1 cellular context compared by ENCODE assay signal in the genomic region with DNA sequence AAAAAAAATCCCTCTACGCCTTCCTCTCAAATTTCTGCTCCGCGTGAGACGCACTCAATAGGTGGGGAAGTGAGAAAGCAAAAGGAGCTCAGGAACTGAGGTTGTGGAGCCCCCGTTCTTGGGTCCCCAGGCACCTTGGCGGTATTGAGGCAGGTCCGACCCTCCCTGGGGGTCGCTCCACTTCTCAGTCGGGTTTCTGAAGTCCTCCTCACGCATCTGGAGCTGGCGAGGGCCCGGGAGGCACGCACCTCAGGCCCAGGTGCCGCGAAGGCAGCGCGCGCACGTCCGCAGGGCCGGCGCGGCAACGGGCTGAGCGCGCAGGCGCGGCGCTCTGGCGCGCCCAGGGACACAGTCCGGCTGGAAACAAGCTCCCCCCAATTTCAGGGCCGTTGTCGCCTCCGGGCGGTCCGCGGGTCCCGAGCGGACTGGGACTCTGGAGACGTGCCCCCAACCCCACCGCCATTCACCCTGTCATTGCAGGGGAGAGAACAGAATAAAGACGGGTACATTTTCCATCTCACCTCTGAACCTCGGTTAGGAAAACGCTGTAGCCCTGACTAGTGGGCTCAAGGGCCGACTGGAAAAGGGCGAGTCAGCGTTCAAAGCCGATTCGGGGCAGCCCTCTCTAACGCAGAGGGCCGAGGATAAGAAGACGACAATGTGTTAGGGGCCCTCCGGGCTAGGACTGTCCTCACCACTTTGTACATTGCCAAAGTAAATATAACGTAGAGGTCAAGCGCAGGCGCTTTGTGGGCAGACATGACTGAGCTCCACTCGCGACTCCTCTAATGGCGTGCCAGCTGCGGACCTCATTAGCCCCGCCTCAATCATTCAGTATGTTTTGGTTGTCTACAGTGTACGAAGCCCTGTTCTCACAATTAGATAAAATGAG.
TF ChIP-seq lines count a peak whose summit lies in the region.

Gene ZNF770, minus strand, starts transcription at position 306 of the 892 bp plus-strand sequence. CDS start 4,853 bp downstream, outside the sequence.

TF ChIP-seq in K562, 482 proteins besides CTCF, POLR2A, EP300 and RAD21 (continued from another document and continues in another):
- TF ChIP-seq POLR2H (tag; IDR thresholded peaks at IDR 0.05; ENCODE audit: low read depth), result peak; percentile 74
- 0 out of 2 replicates have a peak, but pooled peaks have one; percentile 41 for TF ChIP-seq ZFP91 (CRISPR knock-in tag; IDR thresholded peaks at IDR 0.05)
- TF ChIP-seq NR4A1 (CRISPR knock-in tag; IDR thresholded peaks at IDR 0.05), result no peak
- TF ChIP-seq NR4A1 (tag; IDR thresholded peaks at IDR 0.05), result peak; percentile 86; the same call in 1 of the 2 replicates
- TF ChIP-seq, protein P1, sequence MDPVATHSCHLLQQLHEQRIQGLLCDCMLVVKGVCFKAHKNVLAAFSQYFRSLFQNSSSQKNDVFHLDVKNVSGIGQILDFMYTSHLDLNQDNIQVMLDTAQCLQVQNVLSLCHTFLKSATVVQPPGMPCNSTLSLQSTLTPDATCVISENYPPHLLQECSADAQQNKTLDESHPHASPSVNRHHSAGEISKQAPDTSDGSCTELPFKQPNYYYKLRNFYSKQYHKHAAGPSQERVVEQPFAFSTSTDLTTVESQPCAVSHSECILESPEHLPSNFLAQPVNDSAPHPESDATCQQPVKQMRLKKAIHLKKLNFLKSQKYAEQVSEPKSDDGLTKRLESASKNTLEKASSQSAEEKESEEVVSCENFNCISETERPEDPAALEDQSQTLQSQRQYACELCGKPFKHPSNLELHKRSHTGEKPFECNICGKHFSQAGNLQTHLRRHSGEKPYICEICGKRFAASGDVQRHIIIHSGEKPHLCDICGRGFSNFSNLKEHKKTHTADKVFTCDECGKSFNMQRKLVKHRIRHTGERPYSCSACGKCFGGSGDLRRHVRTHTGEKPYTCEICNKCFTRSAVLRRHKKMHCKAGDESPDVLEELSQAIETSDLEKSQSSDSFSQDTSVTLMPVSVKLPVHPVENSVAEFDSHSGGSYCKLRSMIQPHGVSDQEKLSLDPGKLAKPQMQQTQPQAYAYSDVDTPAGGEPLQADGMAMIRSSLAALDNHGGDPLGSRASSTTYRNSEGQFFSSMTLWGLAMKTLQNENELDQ (CRISPR knock-in tag; IDR thresholded peaks at IDR 0.05; ENCODE audit: borderline replicate concordance), result no peak
- TF ChIP-seq ZFX (CRISPR knock-in tag; IDR thresholded peaks at IDR 0.05), result peak; percentile 90
- no peak for TF ChIP-seq BMI1 (IDR thresholded peaks at IDR 0.05; ENCODE audit: low read length)
- peak; percentile 81; the same call in 1 of the 2 replicates for TF ChIP-seq DMBX1 (CRISPR knock-in tag; IDR thresholded peaks at IDR 0.05; ENCODE audit: borderline replicate concordance)
- TF ChIP-seq KAT7 (CRISPR knock-in tag; IDR thresholded peaks at IDR 0.05; ENCODE audit: borderline replicate concordance), result peak; percentile 98
- peak in 1 of 2 experiments; percentile 64; a peak in 2 of 4 replicates for TF ChIP-seq FOXA3 (CRISPR knock-in tag; conservative IDR thresholded peaks at IDR 0.05 in 1 of 2, IDR thresholded peaks at IDR 0.05 in 1 of 2)
- TF ChIP-seq ZNF76 (CRISPR knock-in tag; IDR thresholded peaks at IDR 0.05; ENCODE audit: borderline replicate concordance), result 0 out of 2 replicates have a peak, but pooled peaks have one; percentile 36
- TF ChIP-seq NFYB (IDR thresholded peaks at IDR 0.05; ENCODE audit: extremely low read depth, insufficient read length), result no peak
- peak; percentile 64; the same call in 1 of the 2 replicates for TF ChIP-seq ZHX1 (conservative IDR thresholded peaks at IDR 0.05; ENCODE audit: low read length)
- peak; percentile 29; the same call in 1 of the 2 replicates for TF ChIP-seq SMARCE1 (IDR thresholded peaks at IDR 0.05)
- peak; percentile 33; the same call in 1 of the 2 replicates for TF ChIP-seq ZC3H4 (CRISPR knock-in tag; IDR thresholded peaks at IDR 0.05; ENCODE audit: borderline replicate concordance)
- 0 out of 2 replicates have a peak, but pooled peaks have one; percentile 29 for TF ChIP-seq LEF1 (IDR thresholded peaks at IDR 0.05)
- TF ChIP-seq CREBBP (IDR thresholded peaks at IDR 0.05; ENCODE audit: low read depth, low read length), result no peak
- TF ChIP-seq ELF4 (CRISPR knock-in tag; IDR thresholded peaks at IDR 0.05), result 0 out of 2 replicates have a peak, but pooled peaks have one; percentile 11
- 0 out of 2 replicates have a peak, but pooled peaks have one; percentile 31 for TF ChIP-seq PREB (CRISPR knock-in tag; IDR thresholded peaks at IDR 0.05)
- TF ChIP-seq ZNF395 (CRISPR knock-in tag; IDR thresholded peaks at IDR 0.05), result peak; percentile 80
- TF ChIP-seq MAFG (tag; conservative IDR thresholded peaks at IDR 0.05), result peak; percentile 73
- TF ChIP-seq, protein P2, sequence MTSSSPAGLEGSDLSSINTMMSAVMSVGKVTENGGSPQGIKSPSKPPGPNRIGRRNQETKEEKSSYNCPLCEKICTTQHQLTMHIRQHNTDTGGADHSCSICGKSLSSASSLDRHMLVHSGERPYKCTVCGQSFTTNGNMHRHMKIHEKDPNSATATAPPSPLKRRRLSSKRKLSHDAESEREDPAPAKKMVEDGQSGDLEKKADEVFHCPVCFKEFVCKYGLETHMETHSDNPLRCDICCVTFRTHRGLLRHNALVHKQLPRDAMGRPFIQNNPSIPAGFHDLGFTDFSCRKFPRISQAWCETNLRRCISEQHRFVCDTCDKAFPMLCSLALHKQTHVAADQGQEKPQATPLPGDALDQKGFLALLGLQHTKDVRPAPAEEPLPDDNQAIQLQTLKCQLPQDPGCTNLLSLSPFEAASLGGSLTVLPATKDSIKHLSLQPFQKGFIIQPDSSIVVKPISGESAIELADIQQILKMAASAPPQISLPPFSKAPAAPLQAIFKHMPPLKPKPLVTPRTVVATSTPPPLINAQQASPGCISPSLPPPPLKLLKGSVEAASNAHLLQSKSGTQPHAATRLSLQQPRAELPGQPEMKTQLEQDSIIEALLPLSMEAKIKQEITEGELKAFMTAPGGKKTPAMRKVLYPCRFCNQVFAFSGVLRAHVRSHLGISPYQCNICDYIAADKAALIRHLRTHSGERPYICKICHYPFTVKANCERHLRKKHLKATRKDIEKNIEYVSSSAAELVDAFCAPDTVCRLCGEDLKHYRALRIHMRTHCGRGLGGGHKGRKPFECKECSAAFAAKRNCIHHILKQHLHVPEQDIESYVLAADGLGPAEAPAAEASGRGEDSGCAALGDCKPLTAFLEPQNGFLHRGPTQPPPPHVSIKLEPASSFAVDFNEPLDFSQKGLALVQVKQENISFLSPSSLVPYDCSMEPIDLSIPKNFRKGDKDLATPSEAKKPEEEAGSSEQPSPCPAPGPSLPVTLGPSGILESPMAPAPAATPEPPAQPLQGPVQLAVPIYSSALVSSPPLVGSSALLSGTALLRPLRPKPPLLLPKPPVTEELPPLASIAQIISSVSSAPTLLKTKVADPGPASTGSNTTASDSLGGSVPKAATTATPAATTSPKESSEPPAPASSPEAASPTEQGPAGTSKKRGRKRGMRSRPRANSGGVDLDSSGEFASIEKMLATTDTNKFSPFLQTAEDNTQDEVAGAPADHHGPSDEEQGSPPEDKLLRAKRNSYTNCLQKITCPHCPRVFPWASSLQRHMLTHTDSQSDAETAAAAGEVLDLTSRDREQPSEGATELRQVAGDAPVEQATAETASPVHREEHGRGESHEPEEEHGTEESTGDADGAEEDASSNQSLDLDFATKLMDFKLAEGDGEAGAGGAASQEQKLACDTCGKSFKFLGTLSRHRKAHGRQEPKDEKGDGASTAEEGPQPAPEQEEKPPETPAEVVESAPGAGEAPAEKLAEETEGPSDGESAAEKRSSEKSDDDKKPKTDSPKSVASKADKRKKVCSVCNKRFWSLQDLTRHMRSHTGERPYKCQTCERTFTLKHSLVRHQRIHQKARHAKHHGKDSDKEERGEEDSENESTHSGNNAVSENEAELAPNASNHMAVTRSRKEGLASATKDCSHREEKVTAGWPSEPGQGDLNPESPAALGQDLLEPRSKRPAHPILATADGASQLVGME (CRISPR knock-in tag; IDR thresholded peaks at IDR 0.05), result 0 out of 2 replicates have a peak, but pooled peaks have one; percentile 11
- TF ChIP-seq, protein P3, sequence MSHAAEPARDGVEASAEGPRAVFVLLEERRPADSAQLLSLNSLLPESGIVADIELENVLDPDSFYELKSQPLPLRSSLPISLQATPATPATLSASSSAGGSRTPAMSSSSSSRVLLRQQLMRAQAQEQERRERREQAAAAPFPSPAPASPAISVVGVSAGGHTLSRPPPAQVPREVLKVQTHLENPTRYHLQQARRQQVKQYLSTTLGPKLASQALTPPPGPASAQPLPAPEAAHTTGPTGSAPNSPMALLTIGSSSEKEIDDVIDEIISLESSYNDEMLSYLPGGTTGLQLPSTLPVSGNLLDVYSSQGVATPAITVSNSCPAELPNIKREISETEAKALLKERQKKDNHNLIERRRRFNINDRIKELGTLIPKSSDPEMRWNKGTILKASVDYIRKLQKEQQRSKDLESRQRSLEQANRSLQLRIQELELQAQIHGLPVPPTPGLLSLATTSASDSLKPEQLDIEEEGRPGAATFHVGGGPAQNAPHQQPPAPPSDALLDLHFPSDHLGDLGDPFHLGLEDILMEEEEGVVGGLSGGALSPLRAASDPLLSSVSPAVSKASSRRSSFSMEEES (CRISPR knock-in tag; IDR thresholded peaks at IDR 0.05), result no peak
- TF ChIP-seq ZNF134 (CRISPR knock-in tag; conservative IDR thresholded peaks at IDR 0.05), result no peak
- 0 out of 2 replicates have a peak, but pooled peaks have one; percentile 41 for TF ChIP-seq RFX7 (CRISPR knock-in tag; IDR thresholded peaks at IDR 0.05)
- TF ChIP-seq THRB (CRISPR knock-in tag; conservative IDR thresholded peaks at IDR 0.05), result no peak
- peak in 1 of 2 experiments; percentile 79; a peak in 1 of 4 replicates for TF ChIP-seq KDM4B (IDR thresholded peaks at IDR 0.05; ENCODE audit: borderline replicate concordance in 2 of 2, low read depth in 1 of 2)
- TF ChIP-seq NFRKB (IDR thresholded peaks at IDR 0.05; ENCODE audit: low read depth), result peak; percentile 90
- peak; percentile 34 to 53; a peak in 3 of 4 replicates for TF ChIP-seq SIX5 (IDR thresholded peaks at IDR 0.05; ENCODE audit: borderline replicate concordance in 1 of 2, insufficient read depth in 1 of 2, low read depth in 1 of 2, low read length in 2 of 2)
- 0 out of 2 replicates have a peak, but pooled peaks have one; percentile 12 for TF ChIP-seq ZBTB17 (CRISPR knock-in tag; IDR thresholded peaks at IDR 0.05)
- TF ChIP-seq NBN (IDR thresholded peaks at IDR 0.05; ENCODE audit: low read depth), result peak; percentile 47; the same call in 1 of the 2 replicates
